ENCODE assay signal across 1 cellular context in genomic region chr12:10716277-10716676, GRCh38.
TF ChIP-seq lines count a peak whose summit lies in the region.

No MANE protein-coding gene starts in this region.

TF ChIP-seq in endothelial cell of umbilical vein, 7 proteins besides CTCF, POLR2A, EP300 and RAD21 (continued from another document):
- no peak for TF ChIP-seq POLR2AphosphoS5 (IDR thresholded peaks at IDR 0.05; ENCODE audit: insufficient read depth, low read depth, low read length)
- TF ChIP-seq EZH2 (IDR thresholded peaks at IDR 0.05; ENCODE audit: borderline replicate concordance, low read depth, low read length, severe bottlenecking), result no peak
- TF ChIP-seq MYC (IDR thresholded peaks at IDR 0.05; ENCODE audit: low read depth, low read length), result no peak
- no peak for TF ChIP-seq JUN (IDR thresholded peaks at IDR 0.05; ENCODE audit: borderline replicate concordance, insufficient read depth, insufficient read length, low read depth)
